1 cellular context compared by ENCODE assay signal in genomic region chr14:35400707-35401421, GRCh38.
TF ChIP-seq lines count a peak whose summit lies in the region.

No MANE protein-coding gene starts in this region.

TF ChIP-seq in GM23338, 12 proteins besides CTCF, POLR2A, EP300 and RAD21 (continued from another document):
- TF ChIP-seq REST (IDR thresholded peaks at IDR 0.05; ENCODE audit: unreplicated experiment): no peak
